8 cellular contexts compared by ENCODE assay signal in the genomic region with DNA sequence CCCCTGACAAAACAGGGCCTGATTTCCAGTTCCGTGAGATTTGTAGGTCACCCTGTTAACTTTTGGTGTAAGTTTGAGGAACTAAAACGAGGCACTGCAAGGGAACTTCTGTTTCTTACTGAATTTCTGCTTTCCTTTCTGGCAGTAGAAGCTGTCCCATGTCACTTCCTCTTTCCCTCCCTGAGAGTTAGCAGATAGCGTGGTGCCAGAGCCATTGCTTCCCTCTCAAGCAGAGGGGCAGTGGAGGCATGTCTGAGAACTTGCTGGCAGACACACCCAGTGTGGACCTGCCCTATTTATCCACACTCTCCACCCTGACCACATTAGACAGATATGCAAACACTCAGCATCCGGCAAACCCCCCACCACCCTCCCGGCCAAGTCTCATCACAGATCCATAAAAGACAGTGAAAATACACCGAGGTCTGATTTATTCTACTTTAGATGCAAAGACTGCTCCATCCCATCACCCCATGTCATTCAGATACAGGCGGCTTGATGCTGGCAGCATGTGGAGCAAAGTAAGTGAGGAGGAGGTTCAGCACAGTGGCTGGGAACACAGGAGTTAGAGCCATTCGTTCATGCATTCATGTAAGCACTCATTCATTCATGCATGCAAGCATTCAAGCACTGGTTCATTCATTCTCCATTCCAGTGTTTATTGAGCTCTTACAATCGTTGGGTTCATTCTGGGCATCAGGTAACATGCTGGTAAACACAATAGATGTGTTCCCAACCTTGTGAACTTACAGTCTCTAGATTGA.
DNase-seq lines count a peak whose midpoint lies in the region; ATAC-seq and TF ChIP-seq lines count a peak whose summit lies in the region.

No MANE protein-coding gene starts in this region.

- no peak overlapping the region for H3K4me3 Mint-ChIP-seq in HFFc6

- intact Hi-C loops in Right ventricle myocardium inferior (cut with DNase I): no loop called here

- H3K9me3 ChIP-seq in tibial nerve: no peaks in the 10 kb centered on the region

- H3K27ac ChIP-seq in tibial nerve: peak overlapping the region in 1 of 4 donors; percentile 11

- DNase-seq in NCI-H2029 (lab: John Stamatoyannopoulos, UW): peak; percentile 65
- no peak for DNase-seq in Right ventricle myocardium inferior (ENCODE audit: missing footprints)
- no peak for DNase-seq in NCI-H82 (lab: John Stamatoyannopoulos, UW)
- no peak for DNase-seq in HFFc6
- DNase-seq in tibial nerve (ENCODE audit: low spot score in 2 of 2): no peak
- DNase-seq in NCI-H128 (lab: John Stamatoyannopoulos, UW; ENCODE audit: unreplicated experiment): no peak

- H3K27me3 ChIP-seq in tibial nerve: no peaks in the 10 kb centered on the region

- H3K4me3 ChIP-seq in tibial nerve: no peak overlapping the region

- no peaks in the 10 kb centered on the region for H3K9me3 Mint-ChIP-seq in HFFc6

- no peaks in the 10 kb centered on the region for H3K36me3 Mint-ChIP-seq in HFFc6 (ENCODE audit: low read depth)

- peak in 1 of 2 donors; percentile 58 for TF ChIP-seq EP300 in tibial nerve (IDR thresholded peaks at IDR 0.05)

- peaks cover 11% of the 10 kb centered on the region for H3K4me1 Mint-ChIP-seq in HFFc6 (ENCODE audit: low read depth)

- no peak for TF ChIP-seq POLR2A in tibial nerve (IDR thresholded peaks at IDR 0.05)

- ATAC-seq in GM18867 (IDR thresholded peaks at IDR 0.05; ENCODE audit: unreplicated experiment): peak; percentile 87
- peak; percentile 80 for ATAC-seq in HG02610 (IDR thresholded peaks at IDR 0.05; ENCODE audit: unreplicated experiment)
- ATAC-seq in Right ventricle myocardium inferior: peak; percentile 76

- H3K4me1 ChIP-seq in tibial nerve: peaks cover 0 to 7% (median 0%) of the 10 kb centered on the region in 4 donors

- no peak overlapping the region for H3K27ac Mint-ChIP-seq in HFFc6

- no peaks in the 10 kb centered on the region for H3K36me3 ChIP-seq in tibial nerve

- TF ChIP-seq CTCF in HFFc6 (IDR thresholded peaks at IDR 0.05): no peak
- TF ChIP-seq CTCF in tibial nerve (IDR thresholded peaks at IDR 0.05): no peak

- H3K27me3 Mint-ChIP-seq in HFFc6 (ENCODE audit: insufficient read depth): peaks cover 15% of the 10 kb centered on the region

- 61% methylated on average over 8 to 9 of the region's 9 CpGs for WGBS in tibial nerve, 2 donors
